ENCODE assay signal across 35 cellular contexts in genomic region chr10:122242266-122242665, GRCh38. TPM values are rescaled to one million over a fixed set of nuclear protein-coding genes. Genes with fewer than 3 reads are reported as not detected.
"Had no signal": no experiment of that assay in that cellular context is flagged by ENCODE, and none has a peak within 500 bp of the region (broad histone marks: within the 10 kb centered on the region; RNA-seq: fewer than 3 reads in every experiment).

No MANE protein-coding gene starts in this region.

- H3K27ac ChIP-seq: KMS-11 had no signal

- H3K9me3 ChIP-seq: MG63 had no signal

- H3K4me3 ChIP-seq: MG63 had no signal

- H3K36me3 ChIP-seq: MG63 had no signal

- DNase-seq: Karpas-422, Kasumi-1, KG1, MG63, MM.1S, MV-4-11, NCI-H1048, NCI-H1092, NCI-H1092 treated with DMSO at 0.1 percent for 48 hours, NCI-H1105, NCI-H1105 treated with DMSO at 0.1 percent for 48 hours, NCI-H1417, NCI-H1417 treated with DMSO at 0.1 percent for 48 hours, NCI-H1436, NCI-H1436 treated with DMSO at 0.1 percent for 48 hours, NCI-H146, NCI-H1694, NCI-H1694 treated with DMSO at 0.1 percent for 48 hours, NCI-H187, NCI-H187 treated with DMSO at 0.1 percent for 48 hours, NCI-H1930, NCI-H2029, NCI-H2029 treated with DMSO at 0.1 percent for 48 hours, NCI-H2081, NCI-H2081 treated with DMSO at 0.1 percent for 48 hours, NCI-H2171, NCI-H2171 treated with DMSO at 0.1 percent for 48 hours, NCI-H2227 treated with DMSO at 0.1 percent for 48 hours, NCI-H226, NCI-H345, NCI-H446, NCI-H446 treated with DMSO at 0.1 percent for 48 hours, NCI-H510A had no signal

- H3K27me3 ChIP-seq: MG63 had no signal

RNA-seq across cellular contexts. Expression of gene BTBD16, which starts 28.8 kb away (rescaled TPM):
- total RNA-seq: LHCN-M2 had no signal
